Comparison of ENCODE assay signal across 8 cellular contexts in genomic region chr18:35030234-35030989, GRCh38.
DNase-seq lines count a peak whose midpoint lies in the region; ATAC-seq, FAIRE-seq and TF ChIP-seq lines count a peak whose summit lies in the region.

No MANE protein-coding gene starts in this region.

- peak overlapping the region; percentile 83 for H3K4me3 Mint-ChIP-seq in T-helper 2 cell treated with Interferon-gamma antibody and Interleukin-4, amounts not matched to agents 5 μg/mL and 100 μg/mL, for 36 hours
- H3K4me3 Mint-ChIP-seq in memory B cell, result peak overlapping the region; percentile 88

- no peak for FAIRE-seq in HTR-8/SVneo (lab: Jason Lieb, UNC)

- H3K4me3 ChIP-seq in HEK293 (ENCODE audit: low read depth, low read length), result no peak overlapping the region

- ATAC-seq in GM18861 (IDR thresholded peaks at IDR 0.05; ENCODE audit: unreplicated experiment), result peak; percentile 39
- peak; percentile 37 for ATAC-seq in memory B cell (ENCODE audit: low read depth)
- ATAC-seq in HG03457 (IDR thresholded peaks at IDR 0.05; ENCODE audit: unreplicated experiment), result no peak

- H3K36me3 ChIP-seq in HEK293 (ENCODE audit: control insufficient read depth in 2 of 2, insufficient read depth in 1 of 2, low read length in 2 of 2), result no peaks in the 10 kb centered on the region

- peaks cover 4% of the 10 kb centered on the region for H3K9me3 Mint-ChIP-seq in T-helper 2 cell treated with Interferon-gamma antibody and Interleukin-4, amounts not matched to agents 5 μg/mL and 100 μg/mL, for 36 hours
- H3K9me3 Mint-ChIP-seq in memory B cell, result no peaks in the 10 kb centered on the region

- peaks cover 49% of the 10 kb centered on the region for H3K4me1 Mint-ChIP-seq in T-helper 2 cell treated with Interferon-gamma antibody and Interleukin-4, amounts not matched to agents 5 μg/mL and 100 μg/mL, for 36 hours (ENCODE audit: low read depth)
- peaks cover 33% of the 10 kb centered on the region for H3K4me1 Mint-ChIP-seq in memory B cell

- TF ChIP-seq CTCF in HEK293 (tag by site-specific recombination; IDR thresholded peaks at IDR 0.05), result no peak

- no peaks in the 10 kb centered on the region for H3K9me3 ChIP-seq in HEK293 (ENCODE audit: control insufficient read depth, insufficient read depth, low read depth, low read length)

- CTCF ChIA-PET in HEK293 (lab: Yijun Ruan, JAX), result interaction anchor here (6.4 kb wide), 1 partner anchor 113 kb away, joined by 37 read pairs; no protein-coding TSS in a partner anchor

- no peaks in the 10 kb centered on the region for H3K4me1 ChIP-seq in HEK293 (ENCODE audit: control insufficient read depth, insufficient read depth, low read length)

- no peaks in the 10 kb centered on the region for H3K36me3 Mint-ChIP-seq in T-helper 2 cell treated with Interferon-gamma antibody and Interleukin-4, amounts not matched to agents 5 μg/mL and 100 μg/mL, for 36 hours (ENCODE audit: low read depth)
- no peaks in the 10 kb centered on the region for H3K36me3 Mint-ChIP-seq in memory B cell

- DNase-seq in T-helper 2 cell treated with Interferon-gamma antibody and Interleukin-4, amounts not matched to agents 5 μg/mL and 100 μg/mL, for 36 hours (ENCODE audit: low spot score), result no peak
- DNase-seq in memory B cell (ENCODE audit: low spot score in 2 of 2) (no peak), NCI-H446 treated with DMSO at 0.1 percent for 48 hours (lab: John Stamatoyannopoulos, UW) (no peak), HTR-8/SVneo (ENCODE audit: insufficient read length, low spot score) (no peak)
- DNase-seq in activated effector memory CD4-positive, alpha-beta T cell treated with Interleukin-2 at 50 U/mL for 16 hours, result no peak

- H3K27ac ChIP-seq in HEK293 (ENCODE audit: extremely low read depth, low read depth, low read length), result no peak overlapping the region

- peak overlapping the region; percentile 95 for H3K27ac Mint-ChIP-seq in T-helper 2 cell treated with Interferon-gamma antibody and Interleukin-4, amounts not matched to agents 5 μg/mL and 100 μg/mL, for 36 hours
- H3K27ac Mint-ChIP-seq in memory B cell, result peak overlapping the region; percentile 90

- POLR2A ChIA-PET in HEK293 (lab: Yijun Ruan, JAX), result interaction anchor here (1.4 to 2.9 kb wide), 2 partner anchors 11 kb away, joined by 4 to 11 read pairs; partner anchors contain the start of gene MAPRE2

- no peaks in the 10 kb centered on the region for H3K27me3 Mint-ChIP-seq in T-helper 2 cell treated with Interferon-gamma antibody and Interleukin-4, amounts not matched to agents 5 μg/mL and 100 μg/mL, for 36 hours (ENCODE audit: low read depth)
- no peaks in the 10 kb centered on the region for H3K27me3 Mint-ChIP-seq in memory B cell

TF ChIP-seq in HEK293, 187 proteins besides CTCF, POLR2A, EP300 and RAD21:
- TF ChIP-seq, protein P1, sequence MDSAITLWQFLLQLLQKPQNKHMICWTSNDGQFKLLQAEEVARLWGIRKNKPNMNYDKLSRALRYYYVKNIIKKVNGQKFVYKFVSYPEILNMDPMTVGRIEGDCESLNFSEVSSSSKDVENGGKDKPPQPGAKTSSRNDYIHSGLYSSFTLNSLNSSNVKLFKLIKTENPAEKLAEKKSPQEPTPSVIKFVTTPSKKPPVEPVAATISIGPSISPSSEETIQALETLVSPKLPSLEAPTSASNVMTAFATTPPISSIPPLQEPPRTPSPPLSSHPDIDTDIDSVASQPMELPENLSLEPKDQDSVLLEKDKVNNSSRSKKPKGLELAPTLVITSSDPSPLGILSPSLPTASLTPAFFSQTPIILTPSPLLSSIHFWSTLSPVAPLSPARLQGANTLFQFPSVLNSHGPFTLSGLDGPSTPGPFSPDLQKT (IDR thresholded peaks at IDR 0.05; ENCODE audit: borderline replicate concordance, low read depth, low read length), result 0 out of 2 replicates have a peak, but pooled peaks have one; percentile 22
- TF ChIP-seq ZNF623 (tag by site-specific recombination; IDR thresholded peaks at IDR 0.05) (peak; percentile 88), ZBTB1 (tag by site-specific recombination; IDR thresholded peaks at IDR 0.05) (no peak), ZNF677 (tag by site-specific recombination; IDR thresholded peaks at IDR 0.05) (no peak)
